8 cellular contexts compared by ENCODE assay signal in genomic region chrX:87583679-87584078, GRCh38.
A peak's percentile ranks its signal among the peaks of the same experiment; 100 is the strongest.
DNase-seq lines count a peak whose midpoint lies in the region; ATAC-seq and TF ChIP-seq lines count a peak whose summit lies in the region.
"Had no signal": no experiment of that assay in that cellular context is flagged by ENCODE, and none has a peak within 500 bp of the region (broad histone marks: within the 10 kb centered on the region; RNA-seq: fewer than 3 reads in every experiment).

No MANE protein-coding gene starts in this region.

- H3K4me3 ChIP-seq in GM12875 (ENCODE audit: low read depth, low read length): no peak overlapping the region
- no peak overlapping the region for H3K4me3 ChIP-seq in mammary epithelial cell (replicated peaks in 1 of 3; ENCODE audit: insufficient read depth in 1 of 3, low read depth in 2 of 3, low read length in 3 of 3)
- no peak overlapping the region for H3K4me3 ChIP-seq in gastrocnemius medialis

- no peaks in the 10 kb centered on the region for H4K20me1 ChIP-seq in mammary epithelial cell (ENCODE audit: insufficient read depth, low read length)

- intact Hi-C loops in mammary epithelial cell (cut with micrococcal nuclease) (loop anchor here (5.0 kb wide), 1 partner anchor 1029 kb away; no protein-coding TSS in a partner anchor), gastrocnemius medialis (cut with DNase I; ENCODE audit: low total_unique reads) (no loop called here)

- no peaks in the 10 kb centered on the region for H3K79me2 ChIP-seq in mammary epithelial cell (ENCODE audit: insufficient read depth, low read length)

- H3K36me3 ChIP-seq in mammary epithelial cell (ENCODE audit: insufficient read depth, low read length): no peaks in the 10 kb centered on the region
- no peaks in the 10 kb centered on the region for H3K36me3 ChIP-seq in gastrocnemius medialis

- no peak for ATAC-seq in gastrocnemius medialis

- TF ChIP-seq CTCF in GM12875 (IDR thresholded peaks at IDR 0.05; ENCODE audit: borderline replicate concordance, insufficient read depth, low read depth, low read length): peak; percentile 54
- TF ChIP-seq CTCF in mammary epithelial cell (conservative IDR thresholded peaks at IDR 0.05 in 1 of 2, IDR thresholded peaks at IDR 0.05 in 1 of 2; ENCODE audit: extremely low read depth in 1 of 2, insufficient read depth in 1 of 2, low read depth in 1 of 2, low read length in 2 of 2): peak; percentile 43 to 63
- peak in 1 of 5 experiments; percentile 21 for TF ChIP-seq CTCF in gastrocnemius medialis (IDR thresholded peaks at IDR 0.05 in 4 of 5, conservative IDR thresholded peaks at IDR 0.05 in 1 of 5)

- no peaks in the 10 kb centered on the region for H3K4me1 ChIP-seq in mammary epithelial cell (ENCODE audit: insufficient read depth, low read length)
- H3K4me1 ChIP-seq in gastrocnemius medialis: no peaks in the 10 kb centered on the region

- H3K27ac ChIP-seq in mammary epithelial cell (ENCODE audit: insufficient read depth, low read depth, low read length) (no peak overlapping the region), gastrocnemius medialis (no peak overlapping the region)

- BruUV-seq in mammary epithelial cell (replicated peaks; lab: Mats Ljungman, UMichigan): no TSS peak

- DNase-seq in KBM-7: peak; percentile 30
- peak; percentile 6 for DNase-seq in mammary epithelial cell
- DNase-seq in mucosa of gallbladder (ENCODE audit: low spot score): peak; percentile 12
- DNase-seq in gastrocnemius medialis: no peak
- no peak for DNase-seq in NOMO-1 treated with dmso at 0.1 percent for 144 hours (lab: John Stamatoyannopoulos, UW; ENCODE audit: unreplicated experiment)
- DNase-seq in amniotic stem cell (lab: John Stamatoyannopoulos, UW): no peak
- DNase-seq: activated naive CD4-positive, alpha-beta T cell treated with Interleukin-2 at 50 U/mL for 16 hours had no signal

- no peaks in the 10 kb centered on the region for H3K27me3 ChIP-seq in mammary epithelial cell (ENCODE audit: insufficient read depth, low read length)
- H3K27me3 ChIP-seq in gastrocnemius medialis: no peaks in the 10 kb centered on the region

- in situ Hi-C loops in KBM-7 (cut with MboI; ENCODE audit: low pct_unique_long_range_greater_than_20kb, low sequenced_read_pairs): no loop called here
- in situ Hi-C loops in mammary epithelial cell (cut with MboI; ENCODE audit: low sequenced_read_pairs in 2 of 2): no loop called here
- in situ Hi-C loops in gastrocnemius medialis (cut with MboI; ENCODE audit: low sequenced_read_pairs in 4 of 4): no loop called here

- H2AFZ ChIP-seq in mammary epithelial cell (ENCODE audit: low read depth, low read length): no peak overlapping the region

- no peak overlapping the region for H3K4me2 ChIP-seq in mammary epithelial cell (ENCODE audit: insufficient read depth, low read depth, low read length)

- TF ChIP-seq POLR2A in gastrocnemius medialis (IDR thresholded peaks at IDR 0.05): no peak

- H3K9ac ChIP-seq in mammary epithelial cell (ENCODE audit: insufficient read depth, low read length): no peak overlapping the region

- CTCF ChIA-PET in mammary epithelial cell (lab: Charles Lee; ENCODE audit: low non-redundant PET): no interaction called here

- dilution Hi-C loops in mammary epithelial cell (cut with HindIII; ENCODE audit: low sequenced_read_pairs): no loop called here

- H3K9me3 ChIP-seq in mammary epithelial cell (replicated peaks; ENCODE audit: insufficient read depth, low read length) (no peaks in the 10 kb centered on the region), gastrocnemius medialis (no peaks in the 10 kb centered on the region)

- WGBS in mammary epithelial cell (ENCODE audit: low coverage, missing lambda C conversion rate): 30% methylated on average over 1 of the region's 1 CpG

Comparison
In these comparisons a context has a peak if more than half of its experiments do, and no peak if none do; other contexts are left out.
1. DNase-seq: peak in KBM-7 (single experiment), mammary epithelial cell (single experiment) and mucosa of gallbladder (single experiment); none in gastrocnemius medialis (0 of 2), NOMO-1 treated with dmso at 0.1 percent for 144 hours (single experiment) and amniotic stem cell (single experiment).